14 cellular contexts compared by ENCODE assay signal in the genomic region with DNA sequence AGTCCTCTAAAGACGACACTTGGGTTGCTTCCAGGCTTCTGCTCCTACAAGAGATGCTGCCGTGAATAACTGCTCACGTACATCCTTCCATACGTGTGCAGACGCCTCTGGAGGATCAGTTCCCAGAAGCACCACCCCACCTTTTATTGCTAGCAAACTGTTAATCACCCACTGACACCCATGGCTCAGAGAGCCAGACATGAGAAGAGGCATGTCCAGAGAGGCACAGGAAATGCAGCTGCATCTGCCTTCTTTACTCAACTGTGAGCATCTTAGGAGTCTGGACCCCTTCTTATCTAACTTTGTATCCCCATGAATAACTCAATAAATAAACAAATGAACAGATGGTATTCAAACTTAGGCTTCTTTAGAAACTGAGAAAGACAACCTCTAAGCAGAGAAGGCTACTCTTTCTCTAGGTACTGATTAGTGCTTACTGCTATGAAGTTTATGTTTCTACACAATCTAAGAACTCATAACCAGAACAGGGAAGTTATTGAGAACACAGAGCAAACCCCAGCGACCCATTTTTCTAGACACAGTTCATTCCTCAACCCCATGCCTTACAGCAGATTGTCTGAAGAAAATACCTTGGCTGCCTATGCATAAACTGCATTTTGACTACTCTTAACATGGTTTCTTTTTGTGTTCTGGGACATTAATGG.
DNase-seq lines count a peak whose midpoint lies in the region; ATAC-seq, FAIRE-seq and TF ChIP-seq lines count a peak whose summit lies in the region.
"Had no signal": no experiment of that assay in that cellular context is flagged by ENCODE, and none has a peak within 500 bp of the region (broad histone marks: within the 10 kb centered on the region; RNA-seq: fewer than 3 reads in every experiment).

No MANE protein-coding gene starts in this region.

- H3K27ac Mint-ChIP-seq in memory B cell: peak overlapping the region; percentile 53
- H3K27ac Mint-ChIP-seq: progenitor cell of endocrine pancreas had no signal

- POLR2A ChIA-PET in GM12878 (lab: Charles Lee): no interaction called here

- H4K20me1 ChIP-seq in GM12878 (ENCODE audit: control insufficient read depth, insufficient read depth): no peaks in the 10 kb centered on the region

- no peaks in the 10 kb centered on the region for H3K36me3 Mint-ChIP-seq in memory B cell

- SMC1A ChIA-PET in GM12878 (lab: Charles Lee; ENCODE audit: uncharacterized antibody, unreplicated experiment): interaction anchor here (0.7 to 2.8 kb wide), 2 partner anchors 22 to 25 kb away, joined by 3 to 12 read pairs; no protein-coding TSS in a partner anchor

- intact Hi-C loops in GM12878 (cut with micrococcal nuclease; ENCODE audit: unreplicated experiment): no loop called here

- peak; percentile 59 for ATAC-seq in HG02798 (IDR thresholded peaks at IDR 0.05; ENCODE audit: poor library complexity, unreplicated experiment)
- peak; percentile 73 for ATAC-seq in GM12878
- ATAC-seq in memory B cell (ENCODE audit: low read depth): no peak

- peak; percentile 64 for FAIRE-seq in GM12878 (lab: Jason Lieb, UNC)

- peaks cover 9% of the 10 kb centered on the region for H3K4me1 Mint-ChIP-seq in memory B cell

- no TSS peak for BruUV-seq in GM12878 (replicated peaks; lab: Mats Ljungman, UMichigan)

- RAD21 ChIA-PET in GM12878 (lab: Charles Lee; ENCODE audit: unreplicated experiment): no interaction called here

- WGBS in GM12878 (ENCODE audit: insufficient coverage, insufficient replicate concordance, low lambda C conversion rate, missing lambda C conversion rate): 82% methylated on average over 6 of the region's 6 CpGs

- TF ChIP-seq CTCF in GM12878 (IDR thresholded peaks at IDR 0.05 in 2 of 3, conservative IDR thresholded peaks at IDR 0.05 in 1 of 3; ENCODE audit: control insufficient read depth in 2 of 3, extremely low read depth in 1 of 3, insufficient read depth in 1 of 3, low read depth in 3 of 3, low read length in 3 of 3): no peak

- no peaks in the 10 kb centered on the region for H3K9me3 Mint-ChIP-seq in memory B cell

- CTCF ChIA-PET in GM12878 (lab: Yijun Ruan, JAX): no interaction called here

- H3K4me2 ChIP-seq in GM12878 (ENCODE audit: control insufficient read depth, insufficient read depth): no peak overlapping the region

- H3K27me3 Mint-ChIP-seq in memory B cell: peaks cover 2% of the 10 kb centered on the region

- in situ Hi-C loops in GM12878 (cut with MboI): no loop called here

- no peaks in the 10 kb centered on the region for H3K79me2 ChIP-seq in GM12878 (ENCODE audit: control insufficient read depth, insufficient read depth, low read length)

- H3K27ac ChIP-seq in GM12878 (ENCODE audit: control insufficient read depth, insufficient read depth): no peak overlapping the region
- H3K27ac ChIP-seq: C4-2B, thoracic aorta had no signal

- DNase-seq in ELF-1 (ENCODE audit: low read depth, low spot score) (peak; percentile 40), GM12878 (ENCODE audit: low read depth, low spot score) (no peak), memory B cell (ENCODE audit: low spot score in 2 of 2) (no peak), hepatic stellate cell (ENCODE audit: low spot score) (no peak), H7 (no peak), activated T-cell treated with anti-CD3 and anti-CD28 coated beads for 4 hours (no peak)
- no peak for DNase-seq in NK-92 treated with Interleukin-12 subunit alpha and Interleukin-12 subunit beta, amount 100 ng/mL, for 24 hours (lab: John Stamatoyannopoulos, UW)
- DNase-seq: activated CD4-positive, alpha-beta T cell treated with anti-CD3 and anti-CD28 coated beads, Interleukin-2, amount 50 U/mL, for 48 hours; cortex of kidney; NCI-H146 had no signal

- H3K4me3 Mint-ChIP-seq in memory B cell: no peak overlapping the region

- H3K36me3 ChIP-seq in GM12878 (ENCODE audit: control insufficient read depth in 2 of 2, insufficient read depth in 2 of 2, low read length in 1 of 2) (no peaks in the 10 kb centered on the region), H7 (replicated peaks; ENCODE audit: control insufficient read depth, insufficient read depth, low read length) (no peaks in the 10 kb centered on the region)
- H3K36me3 ChIP-seq: thoracic aorta had no signal

- H2AFZ ChIP-seq in GM12878 (ENCODE audit: control insufficient read depth, low read depth, low read length): no peak overlapping the region

- peaks cover 8% of the 10 kb centered on the region for H3K4me1 ChIP-seq in GM12878 (ENCODE audit: control insufficient read depth, insufficient read depth, low read length)

- no peak for TF ChIP-seq RAD21 in GM12878 (IDR thresholded peaks at IDR 0.05; ENCODE audit: insufficient read depth, low read depth, low read length)

- no peak for TF ChIP-seq POLR2A in GM12878 (IDR thresholded peaks at IDR 0.05; ENCODE audit: low read depth, low read length)

- no peak overlapping the region for H3K4me3 ChIP-seq in GM12878
- no peak overlapping the region for H3K4me3 ChIP-seq in H7 (ENCODE audit: insufficient read depth, low read depth, low read length)
- H3K4me3 ChIP-seq: thoracic aorta had no signal

- H3K9me3 ChIP-seq in GM12878 (replicated peaks; ENCODE audit: control insufficient read depth, insufficient read depth, low read length): no peaks in the 10 kb centered on the region
- H3K9me3 ChIP-seq: thoracic aorta had no signal

- no peak for TF ChIP-seq EP300 in GM12878 (IDR thresholded peaks at IDR 0.05; ENCODE audit: borderline replicate concordance in 1 of 2, control insufficient read depth in 1 of 2, low read depth in 2 of 2, low read length in 2 of 2)

- H3K9ac ChIP-seq in GM12878 (ENCODE audit: control insufficient read depth, insufficient read depth, low read length): no peak overlapping the region

- H3K27me3 ChIP-seq in GM12878 (replicated peaks in 1 of 2; ENCODE audit: control insufficient read depth in 2 of 2, insufficient read depth in 2 of 2, low read length in 1 of 2) (no peaks in the 10 kb centered on the region), H7 (ENCODE audit: control insufficient read depth, insufficient read depth, low read length) (no peaks in the 10 kb centered on the region)

TF ChIP-seq in GM12878, 131 proteins besides CTCF, POLR2A, EP300 and RAD21:
- no peak for TF ChIP-seq MEF2B (IDR thresholded peaks at IDR 0.05; ENCODE audit: partially characterized antibody, poor library complexity, severe bottlenecking)
- no peak for TF ChIP-seq RUNX3 (IDR thresholded peaks at IDR 0.05; ENCODE audit: low read length)
- no peak for TF ChIP-seq FOS (IDR thresholded peaks at IDR 0.05; ENCODE audit: borderline replicate concordance, extremely low read depth, insufficient read length)
- TF ChIP-seq RCOR1 (conservative IDR thresholded peaks at IDR 0.05; ENCODE audit: low read depth, low read length): no peak
